ENCODE assay signal across 8 cellular contexts in genomic region chr13:48579167-48579918, GRCh38. TPM values are rescaled to one million over a fixed set of nuclear protein-coding genes. Genes with fewer than 3 reads are reported as not detected.
DNase-seq lines count a peak whose midpoint lies in the region; ATAC-seq and TF ChIP-seq lines count a peak whose summit lies in the region.

No MANE protein-coding gene starts in this region.

- peak overlapping the region in 3 of 4 donors; percentile 19 to 56 (median 26) for H3K27ac ChIP-seq in esophagus muscularis mucosa (replicated peaks in 1 of 4)

- H3K27me3 ChIP-seq in esophagus muscularis mucosa, result no peaks in the 10 kb centered on the region

- in situ Hi-C loops in KBM-7 (cut with MboI; ENCODE audit: low pct_unique_long_range_greater_than_20kb, low sequenced_read_pairs), result loop anchor here (25.0 kb wide), 1 partner anchor 467 kb away; no protein-coding TSS in a partner anchor

- peaks cover 8 to 22% (median 15%) of the 10 kb centered on the region in 4 donors for H3K4me1 ChIP-seq in esophagus muscularis mucosa

- TF ChIP-seq CTCF in GM12872 (IDR thresholded peaks at IDR 0.05; ENCODE audit: insufficient read depth, low read depth, low read length), result peak; percentile 16; the same call in 1 of the 3 replicates
- TF ChIP-seq CTCF in esophagus muscularis mucosa (IDR thresholded peaks at IDR 0.05), result no peak

- intact Hi-C loops in esophagus muscularis mucosa (cut with DNase I), result no loop called here

- H3K4me3 ChIP-seq in esophagus muscularis mucosa, result no peak overlapping the region

- 74% methylated on average over 7 of the region's 7 CpGs for WGBS in esophagus muscularis mucosa

- no peak for TF ChIP-seq POLR2A in esophagus muscularis mucosa (IDR thresholded peaks at IDR 0.05; ENCODE audit: low read depth)

- peak; percentile 96 for DNase-seq in KBM-7
- DNase-seq in esophagus muscularis mucosa (ENCODE audit: extremely low spot score), result peak; percentile 68
- peak; percentile 56 for DNase-seq in ureter (ENCODE audit: low spot score)
- no peak for DNase-seq in islet precursor cell
- DNase-seq in NCI-H2081 treated with DMSO at 0.1 percent for 48 hours (lab: John Stamatoyannopoulos, UW), result no peak
- DNase-seq in activated naive CD4-positive, alpha-beta T cell treated with Interleukin-2 at 50 U/mL for 16 hours, result no peak

- H3K9me3 ChIP-seq in esophagus muscularis mucosa, result no peaks in the 10 kb centered on the region

- H3K36me3 ChIP-seq in esophagus muscularis mucosa, result no peaks in the 10 kb centered on the region

- TF ChIP-seq EP300 in esophagus muscularis mucosa (IDR thresholded peaks at IDR 0.05), result no peak

- ATAC-seq in GM21529 (IDR thresholded peaks at IDR 0.05; ENCODE audit: unreplicated experiment), result peak; percentile 88

RNA-seq across cellular contexts. Expression of gene RCBTB2, which starts 46.5 kb away (rescaled TPM):
- 10 to 100 TPM; 10.1 to 14.5 (median 11.0) TPM for total RNA-seq in esophagus muscularis mucosa
- 11.5 TPM for total RNA-seq in ureter

Comparison
In these comparisons a context has a peak if more than half of its experiments do, and no peak if none do; other contexts are left out.
1. DNase-seq: peak in KBM-7 (single experiment), esophagus muscularis mucosa (single experiment) and ureter (single experiment); none in islet precursor cell (single experiment), NCI-H2081 treated with DMSO at 0.1 percent for 48 hours (single experiment) and activated naive CD4-positive, alpha-beta T cell treated with Interleukin-2 at 50 U/mL for 16 hours (single experiment).